Comparison of ENCODE assay signal across 14 cellular contexts in genomic region chr17:59327136-59327878, GRCh38. TPM values are rescaled to one million over a fixed set of nuclear protein-coding genes. Genes with fewer than 3 reads are reported as not detected.
DNase-seq lines count a peak whose midpoint lies in the region; ATAC-seq and TF ChIP-seq lines count a peak whose summit lies in the region.
"Had no signal": no experiment of that assay in that cellular context is flagged by ENCODE, and none has a peak within 500 bp of the region (broad histone marks: within the 10 kb centered on the region; RNA-seq: fewer than 3 reads in every experiment).

No MANE protein-coding gene starts in this region.

- H3K4me3 Mint-ChIP-seq in activated T-helper 17 cell treated with anti-CD3 and anti-CD28 coated beads, Interleukin-2, amount 50 U/mL, for 72 hours = no peak overlapping the region
- no peak overlapping the region for H3K4me3 Mint-ChIP-seq in stimulated activated naive CD8-positive, alpha-beta T cell treated with anti-CD3 and anti-CD28 coated beads, Interleukin-15, amount 100 ng/mL, for 72 hours
- H3K4me3 Mint-ChIP-seq: B cell had no signal

- no peak overlapping the region for H4K8ac ChIP-seq in mesenchymal stem cell (ENCODE audit: low read length)

- no peaks in the 10 kb centered on the region for H3K27me3 ChIP-seq in right atrium auricular region
- H3K27me3 ChIP-seq in heart right ventricle = no peaks in the 10 kb centered on the region
- peaks cover 0 to 4% of the 10 kb centered on the region in 2 experiments for H3K27me3 ChIP-seq in mesenchymal stem cell (ENCODE audit: control insufficient read depth in 1 of 2, insufficient read depth in 1 of 2, low read length in 2 of 2)
- H3K27me3 ChIP-seq in aorta (ENCODE audit: control insufficient read depth in 1 of 2, insufficient read depth in 2 of 2, low read length in 1 of 2) = no peaks in the 10 kb centered on the region

- H3K36me3 Mint-ChIP-seq in activated T-helper 17 cell treated with anti-CD3 and anti-CD28 coated beads, Interleukin-2, amount 50 U/mL, for 72 hours (ENCODE audit: low read depth) = no peaks in the 10 kb centered on the region

- TF ChIP-seq CTCF in right atrium auricular region (IDR thresholded peaks at IDR 0.05) (no peak), heart right ventricle (IDR thresholded peaks at IDR 0.05) (no peak)

- no peaks in the 10 kb centered on the region for H3K9me3 ChIP-seq in right atrium auricular region
- H3K9me3 ChIP-seq in heart right ventricle = no peaks in the 10 kb centered on the region
- no peaks in the 10 kb centered on the region for H3K9me3 ChIP-seq in mesenchymal stem cell (ENCODE audit: control insufficient read depth, low read length)
- H3K9me3 ChIP-seq in aorta (ENCODE audit: control insufficient read depth, low read length) = no peaks in the 10 kb centered on the region

- 76 to 78% methylated on average over 4 of the region's 4 CpGs for WGBS in heart right ventricle, 2 donors
- 93% methylated on average over 3 of the region's 4 CpGs for WGBS in mesenchymal stem cell
- 24 to 40% methylated on average over 4 of the region's 4 CpGs for WGBS in aorta, 2 donors

- H3K4me1 ChIP-seq in right atrium auricular region (peaks cover 0 to 42% of the 10 kb centered on the region in 2 donors), heart right ventricle (peaks cover 4 to 45% (median 38%) of the 10 kb centered on the region in 9 donors), mesenchymal stem cell (ENCODE audit: control insufficient read depth, insufficient read depth, low read depth, low read length) (peaks cover 5% of the 10 kb centered on the region), aorta (ENCODE audit: control insufficient read depth in 1 of 2, insufficient read depth in 2 of 2, low read length in 2 of 2) (peaks cover 0 to 7% of the 10 kb centered on the region in 2 donors)

- no peak overlapping the region for H2BK12ac ChIP-seq in mesenchymal stem cell (ENCODE audit: low read length in 2 of 2)

- no peak overlapping the region for H3K4ac ChIP-seq in mesenchymal stem cell (ENCODE audit: low read depth in 1 of 2, low read length in 2 of 2)

- no peaks in the 10 kb centered on the region for H3K9me3 Mint-ChIP-seq in activated T-helper 17 cell treated with anti-CD3 and anti-CD28 coated beads, Interleukin-2, amount 50 U/mL, for 72 hours
- H3K9me3 Mint-ChIP-seq in stimulated activated naive CD8-positive, alpha-beta T cell treated with anti-CD3 and anti-CD28 coated beads, Interleukin-15, amount 100 ng/mL, for 72 hours = no peaks in the 10 kb centered on the region

- peak overlapping the region; percentile 18 for H2AK5ac ChIP-seq in mesenchymal stem cell (ENCODE audit: low read length, severe bottlenecking)

- H3K4me3 ChIP-seq in right atrium auricular region (no peak overlapping the region), heart right ventricle (no peak overlapping the region), mesenchymal stem cell (ENCODE audit: insufficient read depth in 1 of 2, low read depth in 1 of 2, low read length in 2 of 2) (no peak overlapping the region), aorta (ENCODE audit: low read length in 2 of 2) (no peak overlapping the region)

- H3K27ac ChIP-seq in right atrium auricular region (peak overlapping the region; percentile 58 to 95), heart right ventricle (peak overlapping the region in 4 of 10 donors; percentile 12 to 99 (median 72)), mesenchymal stem cell (ENCODE audit: low read length, poor library complexity, severe bottlenecking) (no peak overlapping the region), aorta (ENCODE audit: low read depth in 1 of 2, low read length in 2 of 2) (peak overlapping the region; percentile 22 to 59)

- no peaks in the 10 kb centered on the region for H3K79me1 ChIP-seq in mesenchymal stem cell (replicated peaks; ENCODE audit: low read length, poor library complexity, severe bottlenecking)

- intact Hi-C loops in heart right ventricle (cut with DNase I) (loop anchor here in 3 of 10 donors (5.0 kb wide), 2 partner anchors 110 to 115 kb away; no protein-coding TSS in a partner anchor), aorta (cut with DNase I) (no loop called here)

- no peak overlapping the region for H3K14ac ChIP-seq in mesenchymal stem cell (ENCODE audit: low read length in 2 of 2)

- no peaks in the 10 kb centered on the region for H3K36me3 ChIP-seq in right atrium auricular region
- H3K36me3 ChIP-seq in heart right ventricle = no peaks in the 10 kb centered on the region
- H3K36me3 ChIP-seq in mesenchymal stem cell (ENCODE audit: control insufficient read depth in 1 of 2, insufficient read depth in 2 of 2, low read depth in 1 of 2, low read length in 2 of 2) = no peaks in the 10 kb centered on the region
- no peaks in the 10 kb centered on the region for H3K36me3 ChIP-seq in aorta (ENCODE audit: control insufficient read depth in 1 of 2, insufficient read depth in 2 of 2, low read length in 1 of 2)

- H3K27me3 Mint-ChIP-seq in activated T-helper 17 cell treated with anti-CD3 and anti-CD28 coated beads, Interleukin-2, amount 50 U/mL, for 72 hours = no peaks in the 10 kb centered on the region
- H3K27me3 Mint-ChIP-seq in stimulated activated naive CD8-positive, alpha-beta T cell treated with anti-CD3 and anti-CD28 coated beads, Interleukin-15, amount 100 ng/mL, for 72 hours = no peaks in the 10 kb centered on the region
- H3K27me3 Mint-ChIP-seq: B cell had no signal

- no peak overlapping the region for H2AFZ ChIP-seq in mesenchymal stem cell (ENCODE audit: low read depth, low read length)

- H3K23ac ChIP-seq in mesenchymal stem cell (ENCODE audit: low read length in 2 of 2) = no peak overlapping the region

- H3K27ac Mint-ChIP-seq in activated T-helper 17 cell treated with anti-CD3 and anti-CD28 coated beads, Interleukin-2, amount 50 U/mL, for 72 hours = peak overlapping the region; percentile 80
- peak overlapping the region in 1 of 2 donors; percentile 22 for H3K27ac Mint-ChIP-seq in stimulated activated naive CD8-positive, alpha-beta T cell treated with anti-CD3 and anti-CD28 coated beads, Interleukin-15, amount 100 ng/mL, for 72 hours
- H3K27ac Mint-ChIP-seq: B cell had no signal

- peaks cover 28% of the 10 kb centered on the region for H3K4me1 Mint-ChIP-seq in activated T-helper 17 cell treated with anti-CD3 and anti-CD28 coated beads, Interleukin-2, amount 50 U/mL, for 72 hours
- H3K4me1 Mint-ChIP-seq in stimulated activated naive CD8-positive, alpha-beta T cell treated with anti-CD3 and anti-CD28 coated beads, Interleukin-15, amount 100 ng/mL, for 72 hours = peaks cover 45% of the 10 kb centered on the region

- no peak overlapping the region for H4K91ac ChIP-seq in mesenchymal stem cell (ENCODE audit: low read length)

- ATAC-seq in heart right ventricle (no peak), aorta (ENCODE audit: low FRiP score) (no peak), GM18502 (IDR thresholded peaks at IDR 0.05; ENCODE audit: poor library complexity, unreplicated experiment) (no peak)
- ATAC-seq in activated T-helper 17 cell treated with anti-CD3 and anti-CD28 coated beads, Interleukin-2, amount 50 U/mL, for 72 hours (replicated peaks) = no peak
- ATAC-seq in stimulated activated naive CD8-positive, alpha-beta T cell treated with anti-CD3 and anti-CD28 coated beads, Interleukin-15, amount 100 ng/mL, for 72 hours = no peak
- ATAC-seq: HCT116, Panc1 had no signal

- H3K18ac ChIP-seq in mesenchymal stem cell (ENCODE audit: low read depth in 1 of 2, low read length in 2 of 2) = no peak overlapping the region

- no peak overlapping the region for H3K9ac ChIP-seq in mesenchymal stem cell (ENCODE audit: low read length)

- DNase-seq in right atrium auricular region (ENCODE audit: low spot score) (no peak), heart right ventricle (no peak), mesenchymal stem cell (no peak), aorta (no peak), NCI-H187 treated with DMSO at 0.1 percent for 48 hours (lab: John Stamatoyannopoulos, UW) (no peak)
- DNase-seq in stimulated activated naive CD8-positive, alpha-beta T cell treated with anti-CD3 and anti-CD28 coated beads, Interleukin-15, amount 100 ng/mL, for 72 hours = no peak
- DNase-seq: activated T-cell treated with anti-CD3 and anti-CD28 coated beads for 4 hours, KBM-7, SW 1271 had no signal

- no peak overlapping the region for H3K4me2 ChIP-seq in mesenchymal stem cell (ENCODE audit: low read length, poor library complexity, severe bottlenecking)

- no peak overlapping the region for H2BK120ac ChIP-seq in mesenchymal stem cell (ENCODE audit: low read depth, low read length)

- no peak overlapping the region for H2BK15ac ChIP-seq in mesenchymal stem cell (ENCODE audit: low read depth, poor library complexity, severe bottlenecking)

- no peak overlapping the region for H2BK5ac ChIP-seq in mesenchymal stem cell (ENCODE audit: low read depth, low read length, poor library complexity, severe bottlenecking)

RNA-seq across cellular contexts. Expression of gene YPEL2, which starts 4.1 kb away (rescaled TPM):
- total RNA-seq in right atrium auricular region (10 to 100 TPM; 28.3 to 34.1 TPM), heart right ventricle (10 to 100 TPM; 12.0 to 57.1 (median 42.0) TPM), aorta (10 to 100 TPM; 38.5 to 54.0 TPM)
- polyA plus RNA-seq in heart right ventricle (10 to 100 TPM in 1 of 2 donors, 1 to 10 TPM in 1; 5.0 to 15.7 TPM), aorta (10 to 100 TPM; 16.8 to 23.0 TPM)
- 10 to 100 TPM; 11.6 to 20.0 TPM for total RNA-seq in activated T-helper 17 cell treated with anti-CD3 and anti-CD28 coated beads, Interleukin-2, amount 50 U/mL, for 72 hours
- 10.5 TPM for polyA plus RNA-seq in mesenchymal stem cell (2013, experiment 1 of 2)
- 10.8 TPM for polyA plus RNA-seq in mesenchymal stem cell (2013, experiment 2 of 2)
